In genomic region chr5:91419571-91420537, GRCh38 we compare ENCODE assay signal across 8 cellular contexts. TPM values are rescaled to one million over a fixed set of nuclear protein-coding genes. Genes with fewer than 3 reads are reported as not detected.
DNase-seq lines count a peak whose midpoint lies in the region; ATAC-seq and TF ChIP-seq lines count a peak whose summit lies in the region.

No MANE protein-coding gene starts in this region.

- H3K4me1 ChIP-seq in Karpas-422 (ENCODE audit: low read length): no peaks in the 10 kb centered on the region
- H3K4me1 ChIP-seq in SJCRH30: no peaks in the 10 kb centered on the region
- no peaks in the 10 kb centered on the region for H3K4me1 ChIP-seq in psoas muscle

- no peaks in the 10 kb centered on the region for H3K9me2 ChIP-seq in Karpas-422 (replicated peaks; ENCODE audit: insufficient read depth, low read length)

- ATAC-seq in GM18511 (IDR thresholded peaks at IDR 0.05; ENCODE audit: unreplicated experiment) (peak; percentile 58), psoas muscle (peak in 2 of 4 donors; percentile 21 to 67), HG02852 (IDR thresholded peaks at IDR 0.05; ENCODE audit: unreplicated experiment) (no peak)

- no peak overlapping the region for H3K4me2 ChIP-seq in Karpas-422 (ENCODE audit: low read depth, low read length, poor library complexity, severe bottlenecking)

- 0 out of 2 replicates have a peak, but pooled peaks cover 3% of the 10 kb centered on the region for H4K20me1 ChIP-seq in Karpas-422 (ENCODE audit: insufficient read depth, low read depth, low read length)

- peak; percentile 86 for TF ChIP-seq CTCF in psoas muscle (IDR thresholded peaks at IDR 0.05)

- H3K9me3 ChIP-seq in Karpas-422 (ENCODE audit: low read length): no peaks in the 10 kb centered on the region
- no peaks in the 10 kb centered on the region for H3K9me3 ChIP-seq in SJCRH30 (replicated peaks)
- no peaks in the 10 kb centered on the region for H3K9me3 ChIP-seq in psoas muscle

- no peak overlapping the region for H3K9ac ChIP-seq in Karpas-422 (ENCODE audit: low read length)

- H3K27ac ChIP-seq in Karpas-422 (ENCODE audit: low read length) (no peak overlapping the region), SJCRH30 (no peak overlapping the region), psoas muscle (no peak overlapping the region)

- H3K4me3 ChIP-seq in Karpas-422 (ENCODE audit: low read length) (no peak overlapping the region), SJCRH30 (no peak overlapping the region), psoas muscle (no peak overlapping the region)

- H3K27me3 ChIP-seq in Karpas-422 (ENCODE audit: low read length): no peaks in the 10 kb centered on the region
- H3K27me3 ChIP-seq in SJCRH30: no peaks in the 10 kb centered on the region
- no peaks in the 10 kb centered on the region for H3K27me3 ChIP-seq in psoas muscle (ENCODE audit: insufficient read depth in 3 of 3, low read length in 2 of 3)

- intact Hi-C loops in psoas muscle (cut with DNase I): loop anchor here (2.0 to 10.0 kb wide), 4 partner anchors 485 to 553 kb away; no protein-coding TSS in a partner anchor

- WGBS in psoas muscle, 3 donors: 51 to 52% (median 52%) methylated on average over 9 of the region's 9 CpGs

- H2AFZ ChIP-seq in Karpas-422 (ENCODE audit: low read length): no peak overlapping the region

- H3K79me2 ChIP-seq in Karpas-422 (ENCODE audit: low read length): no peaks in the 10 kb centered on the region

- peak; percentile 55 for DNase-seq in A172 (ENCODE audit: low spot score)
- peak; percentile 89 for DNase-seq in Karpas-422
- DNase-seq in SJCRH30: peak; percentile 31 to 78
- DNase-seq in activated effector memory CD4-positive, alpha-beta T cell treated with anti-CD3 and anti-CD28 coated beads, Interleukin-2, amount 50 U/mL, for 16 hours: peak; percentile 89
- DNase-seq in globus pallidus (ENCODE audit: low spot score): peak; percentile 42
- DNase-seq in psoas muscle: peak; percentile 34 to 51

- H3K36me3 ChIP-seq in Karpas-422 (ENCODE audit: insufficient read depth, low read length) (no peaks in the 10 kb centered on the region), SJCRH30 (no peaks in the 10 kb centered on the region), psoas muscle (ENCODE audit: insufficient read depth in 1 of 2, low read depth in 1 of 2) (no peaks in the 10 kb centered on the region)

RNA-seq across cellular contexts. Expression of gene ARRDC3, which starts 36.7 kb away (rescaled TPM):
- 17.6 and 19.0 TPM in 2 replicates for total RNA-seq in A172 (2014; rRNA removed; shearing (Covaris generic))
- 17.8 and 20.1 TPM in 2 replicates for total RNA-seq in Karpas-422 (2014; rRNA removed; shearing (Covaris generic); ENCODE audit: low replicate concordance)
- total RNA-seq in SJCRH30 (2014; rRNA removed; shearing (Covaris generic)): 27.6 and 33.4 TPM in 2 replicates
- total RNA-seq in psoas muscle: 100 to 1,000 TPM in 1 of 4 donors, 10 to 100 TPM in 3; 28.6 to 122 (median 59.2) TPM
- 100 to 1,000 TPM in 1 of 3 donors, 10 to 100 TPM in 2; 30.9 to 137 (median 63.2) TPM for polyA plus RNA-seq in psoas muscle
